In the genomic region with DNA sequence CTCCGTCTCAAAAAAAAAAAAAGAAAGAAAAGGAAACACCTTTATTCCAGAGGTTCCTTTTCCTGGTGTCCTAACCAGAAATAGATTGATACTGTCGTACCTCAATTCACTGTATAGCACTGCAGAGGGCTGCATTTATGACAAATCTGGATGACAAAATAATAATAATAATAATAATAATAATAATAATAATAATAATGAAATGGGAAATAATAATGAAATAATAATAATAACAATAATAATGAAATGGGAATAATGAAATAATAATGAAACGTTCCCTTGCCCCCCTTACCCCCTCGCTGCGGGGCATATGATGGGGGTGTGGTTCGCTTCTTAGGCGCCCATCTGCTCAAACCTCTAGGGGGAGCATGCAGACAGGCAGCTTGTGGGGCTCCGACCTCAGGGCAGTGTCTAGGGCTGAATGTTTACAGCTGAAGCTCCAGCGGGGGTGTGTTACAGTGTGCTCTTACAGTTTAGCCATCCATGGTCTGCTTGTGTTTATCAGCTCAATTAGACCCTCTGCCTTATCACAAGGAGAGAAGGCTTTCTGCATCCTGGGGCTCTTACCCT, we compare ENCODE assay signal across 28 cellular contexts.
A peak's percentile ranks its signal among the peaks of the same experiment; 100 is the strongest.
DNase-seq lines count a peak whose midpoint lies in the region; ATAC-seq and TF ChIP-seq lines count a peak whose summit lies in the region.
"Had no signal": no experiment of that assay in that cellular context is flagged by ENCODE, and none has a peak within 500 bp of the region (broad histone marks: within the 10 kb centered on the region; RNA-seq: fewer than 3 reads in every experiment).

No MANE protein-coding gene starts in this region.

- in situ Hi-C loops in KBM-7 (cut with MboI; ENCODE audit: low pct_unique_long_range_greater_than_20kb, low sequenced_read_pairs): no loop called here

- ATAC-seq in GM18520 (IDR thresholded peaks at IDR 0.05; ENCODE audit: unreplicated experiment): no peak
- ATAC-seq: activated CD4-positive, CD25-positive, alpha-beta regulatory T cell treated with anti-CD3 and anti-CD28 coated beads, Interleukin-2, amount 50 U/mL, for 24 hours; gastrocnemius medialis; stimulated activated effector memory CD8-positive, alpha-beta T cell treated with anti-CD3 and anti-CD28 coated beads, Interleukin-12 subunit alpha, Interleukin-12 subunit beta, amount 100 ng/mL, for 72 hours had no signal

- H3K79me2 ChIP-seq in neural progenitor cell (ENCODE audit: low read depth): no peaks in the 10 kb centered on the region

- no peak overlapping the region for H3K9ac ChIP-seq in neural progenitor cell
- H3K9ac ChIP-seq: BLaER1 treated with 17β-estradiol and CSF1 and Interleukin-3, amounts not matched to agents 10 nM and 100 nM had no signal

- H3K36me3 Mint-ChIP-seq in neural progenitor cell: no peaks in the 10 kb centered on the region
- H3K36me3 Mint-ChIP-seq: brain; stimulated activated effector memory CD8-positive, alpha-beta T cell treated with anti-CD3 and anti-CD28 coated beads, Interleukin-12 subunit alpha, Interleukin-12 subunit beta, amount 100 ng/mL, for 72 hours had no signal

- H3K27ac ChIP-seq in WERI-Rb-1: no peak overlapping the region
- no peak overlapping the region for H3K27ac ChIP-seq in neural progenitor cell
- H3K27ac ChIP-seq: BLaER1 treated with 17β-estradiol and CSF1 and Interleukin-3, amounts not matched to agents 10 nM and 100 nM; gastrocnemius medialis; SJSA1; tibial nerve had no signal

- H3K9me3 ChIP-seq in WERI-Rb-1 (ENCODE audit: severe bottlenecking): no peaks in the 10 kb centered on the region
- H3K9me3 ChIP-seq in neural progenitor cell (ENCODE audit: low read depth): no peaks in the 10 kb centered on the region
- H3K9me3 ChIP-seq in MG63: no peaks in the 10 kb centered on the region
- H3K9me3 ChIP-seq: BLaER1 treated with 17β-estradiol and CSF1 and Interleukin-3, amounts not matched to agents 10 nM and 100 nM; gastrocnemius medialis had no signal

- H3K4me3 ChIP-seq in WERI-Rb-1 (ENCODE audit: low read depth, low read length): no peak overlapping the region
- no peak overlapping the region for H3K4me3 ChIP-seq in neural progenitor cell
- no peak overlapping the region for H3K4me3 ChIP-seq in MG63
- H3K4me3 ChIP-seq: BLaER1 treated with 17β-estradiol and CSF1 and Interleukin-3, amounts not matched to agents 10 nM and 100 nM; gastrocnemius medialis; SJSA1; tibial nerve had no signal

- DNase-seq in KBM-7 (peak; percentile 1), WERI-Rb-1 (peak; percentile 14), neural progenitor cell (ENCODE audit: low spot score) (no peak), MG63 (no peak)
- DNase-seq in activated naive CD4-positive, alpha-beta T cell treated with Interleukin-2 at 50 U/mL for 16 hours: no peak
- DNase-seq: activated CD4-positive, alpha-beta memory T cell treated with anti-CD3 and anti-CD28 coated beads, Interleukin-2, amount 10 ng/mL, durations not matched to agents 7 days and 5 days; activated CD8-positive, alpha-beta memory T cell treated with anti-CD3 and anti-CD28 coated beads, Interleukin-2, amount 50 U/mL, for 4 hours; activated naive CD4-positive, alpha-beta T cell; cerebellar nuclear complex; COR-L47; DMS53; gastrocnemius medialis; GDM1; Karpas-422; NCI-H1436 treated with DMSO at 0.1 percent for 48 hours; NCI-H446; NCI-H82; nephron progenitor cell; RPMI8226; T-helper 1 cell had no signal

- no peaks in the 10 kb centered on the region for H4K20me1 ChIP-seq in neural progenitor cell (ENCODE audit: low read depth)
- H4K20me1 ChIP-seq: BLaER1 treated with 17β-estradiol and CSF1 and Interleukin-3, amounts not matched to agents 10 nM and 100 nM had no signal

- H3K36me3 ChIP-seq in WERI-Rb-1 (no peaks in the 10 kb centered on the region), neural progenitor cell (no peaks in the 10 kb centered on the region), MG63 (no peaks in the 10 kb centered on the region)
- H3K36me3 ChIP-seq: BLaER1 treated with 17β-estradiol and CSF1 and Interleukin-3, amounts not matched to agents 10 nM and 100 nM; gastrocnemius medialis; SJSA1; tibial nerve had no signal

- TF ChIP-seq CTCF in GM12872 (IDR thresholded peaks at IDR 0.05; ENCODE audit: insufficient read depth, low read depth, low read length) (0 out of 3 replicates have a peak, but pooled peaks have one; percentile 15), WERI-Rb-1 (IDR thresholded peaks at IDR 0.05; ENCODE audit: low read depth, low read length) (peak; percentile 30; the same call in 1 of the 2 replicates), neural progenitor cell (IDR thresholded peaks at IDR 0.05) (peak; percentile 32)

- H3K4me3 Mint-ChIP-seq in neural progenitor cell: no peak overlapping the region
- H3K4me3 Mint-ChIP-seq: activated CD4-positive, alpha-beta memory T cell treated with anti-CD3 and anti-CD28 coated beads, Interleukin-2, amount 10 ng/mL, durations not matched to agents 7 days and 5 days; brain; nephron progenitor cell; stimulated activated effector memory CD8-positive, alpha-beta T cell treated with anti-CD3 and anti-CD28 coated beads, Interleukin-12 subunit alpha, Interleukin-12 subunit beta, amount 100 ng/mL, for 72 hours had no signal

- no peaks in the 10 kb centered on the region for H3K4me1 Mint-ChIP-seq in neural progenitor cell
- H3K4me1 Mint-ChIP-seq: activated CD4-positive, alpha-beta memory T cell treated with anti-CD3 and anti-CD28 coated beads, Interleukin-2, amount 10 ng/mL, durations not matched to agents 7 days and 5 days; nephron progenitor cell; stimulated activated effector memory CD8-positive, alpha-beta T cell treated with anti-CD3 and anti-CD28 coated beads, Interleukin-12 subunit alpha, Interleukin-12 subunit beta, amount 100 ng/mL, for 72 hours had no signal

- H3K9me3 Mint-ChIP-seq in neural progenitor cell: no peaks in the 10 kb centered on the region

- no peaks in the 10 kb centered on the region for H3F3A ChIP-seq in neural progenitor cell (ENCODE audit: low read depth)

- peaks cover 2% of the 10 kb centered on the region for H3K27me3 Mint-ChIP-seq in neural progenitor cell (ENCODE audit: insufficient read depth, low read depth)
- H3K27me3 Mint-ChIP-seq: activated CD4-positive, alpha-beta memory T cell treated with anti-CD3 and anti-CD28 coated beads, Interleukin-2, amount 10 ng/mL, durations not matched to agents 7 days and 5 days; brain had no signal

- H3K27me3 ChIP-seq in WERI-Rb-1 (ENCODE audit: insufficient read depth, low read depth, severe bottlenecking): no peaks in the 10 kb centered on the region
- H3K27me3 ChIP-seq in neural progenitor cell: no peaks in the 10 kb centered on the region
- H3K27me3 ChIP-seq in MG63: no peaks in the 10 kb centered on the region
- H3K27me3 ChIP-seq: BLaER1 treated with 17β-estradiol and CSF1 and Interleukin-3, amounts not matched to agents 10 nM and 100 nM; gastrocnemius medialis; SJSA1; tibial nerve had no signal

- no peak overlapping the region for H2AFZ ChIP-seq in neural progenitor cell (replicated peaks)

- H3K27ac Mint-ChIP-seq in neural progenitor cell: no peak overlapping the region
- H3K27ac Mint-ChIP-seq: activated CD4-positive, alpha-beta memory T cell treated with anti-CD3 and anti-CD28 coated beads, Interleukin-2, amount 10 ng/mL, durations not matched to agents 7 days and 5 days; brain; nephron progenitor cell; stimulated activated effector memory CD8-positive, alpha-beta T cell treated with anti-CD3 and anti-CD28 coated beads, Interleukin-12 subunit alpha, Interleukin-12 subunit beta, amount 100 ng/mL, for 72 hours had no signal

- H3K4me1 ChIP-seq in neural progenitor cell: no peaks in the 10 kb centered on the region
- H3K4me1 ChIP-seq: BLaER1 treated with 17β-estradiol and CSF1 and Interleukin-3, amounts not matched to agents 10 nM and 100 nM; gastrocnemius medialis; SJSA1; tibial nerve had no signal

- H3K4me2 ChIP-seq in neural progenitor cell: no peak overlapping the region
- H3K4me2 ChIP-seq: BLaER1 treated with 17β-estradiol and CSF1 and Interleukin-3, amounts not matched to agents 10 nM and 100 nM had no signal

Comparison
In these comparisons a context has a peak if more than half of its experiments do, and no peak if none do; other contexts are left out.
1. DNase-seq: peak in KBM-7 (single experiment) and WERI-Rb-1 (single experiment); none in neural progenitor cell (single experiment), MG63 (single experiment) and activated naive CD4-positive, alpha-beta T cell treated with Interleukin-2 at 50 U/mL for 16 hours (single experiment).
2. Peak in every context shown above with its lines, with median percentiles within 50 percentile points of each other: CTCF ChIP-seq.